ENCODE assay signal across 1 cellular context in genomic region chr16:30032083-30032819, GRCh38.
TF ChIP-seq lines count a peak whose summit lies in the region.

No MANE protein-coding gene starts in this region.

TF ChIP-seq in HCT116, 20 proteins besides CTCF, POLR2A, EP300 and RAD21 (continued from another document):
- TF ChIP-seq ZBTB33 (IDR thresholded peaks at IDR 0.05; ENCODE audit: extremely low read depth, insufficient replicate concordance, low read length) = no peak
- TF ChIP-seq ATF3 (IDR thresholded peaks at IDR 0.05) = no peak
- TF ChIP-seq ZNF274 (IDR thresholded peaks at IDR 0.05; ENCODE audit: low read depth, low read length) = no peak
- no peak for TF ChIP-seq ZFX (IDR thresholded peaks at IDR 0.05)
- TF ChIP-seq REST (IDR thresholded peaks at IDR 0.05; ENCODE audit: low read depth) = no peak
- no peak for TF ChIP-seq SIN3A (IDR thresholded peaks at IDR 0.05; ENCODE audit: low read depth)
- no peak for TF ChIP-seq POLR2AphosphoS5 (IDR thresholded peaks at IDR 0.05; ENCODE audit: low read depth, low read length)
- no peak for TF ChIP-seq TCF7L2 (IDR thresholded peaks at IDR 0.05; ENCODE audit: borderline replicate concordance, extremely low read depth, insufficient read depth, insufficient read length)
- no peak for TF ChIP-seq CBX3 (IDR thresholded peaks at IDR 0.05; ENCODE audit: low read depth)
